ENCODE assay signal across 1 cellular context in genomic region chr12:101407438-101408345, GRCh38.
A peak's percentile ranks its signal among the peaks of the same experiment; 100 is the strongest.
TF ChIP-seq lines count a peak whose summit lies in the region.

Gene ARL1, minus strand, starts transcription at chr12:101407772. Its CDS starts 127 bp downstream, at chr12:101407645.

TF ChIP-seq in HepG2, 621 proteins besides CTCF, POLR2A, EP300 and RAD21 (continued from another document and continues in another):
- TF ChIP-seq ATF6 (CRISPR knock-in tag; conservative IDR thresholded peaks at IDR 0.05) (no peak; the same call in 1 of the 2 replicates), PREB (CRISPR knock-in tag; IDR thresholded peaks at IDR 0.05) (no peak), PBX2 (CRISPR knock-in tag; IDR thresholded peaks at IDR 0.05) (no peak), ZNF318 (CRISPR knock-in tag; IDR thresholded peaks at IDR 0.05) (no peak), ZFP82 (CRISPR knock-in tag; IDR thresholded peaks at IDR 0.05; ENCODE audit: borderline replicate concordance) (peak; percentile 54; the same call in 1 of the 2 replicates), TBX2 (CRISPR knock-in tag; IDR thresholded peaks at IDR 0.05; ENCODE audit: borderline replicate concordance) (peak; percentile 58), ZBTB40 (IDR thresholded peaks at IDR 0.05) (no peak), ZBTB40 (CRISPR knock-in tag; IDR thresholded peaks at IDR 0.05) (peak; percentile 63; the same call in 1 of the 2 replicates), REST (IDR thresholded peaks at IDR 0.05; ENCODE audit: borderline replicate concordance in 1 of 2, low read depth in 1 of 2, low read length in 2 of 2) (peak in 1 of 2 experiments; percentile 29; a peak in 1 of 4 replicates), GABPB1 (CRISPR knock-in tag; IDR thresholded peaks at IDR 0.05) (peak; percentile 80), ZNF773 (CRISPR knock-in tag; IDR thresholded peaks at IDR 0.05; ENCODE audit: borderline replicate concordance) (peak; percentile 17; the same call in 1 of the 2 replicates), ZNF460 (CRISPR knock-in tag; IDR thresholded peaks at IDR 0.05; ENCODE audit: borderline replicate concordance) (no peak), NAIF1 (CRISPR knock-in tag; IDR thresholded peaks at IDR 0.05; ENCODE audit: borderline replicate concordance) (peak; percentile 72; the same call in 1 of the 2 replicates), TEAD3 (CRISPR knock-in tag; optimal IDR thresholded peaks at IDR 0.05; ENCODE audit: borderline replicate concordance) (no peak), CHD2 (IDR thresholded peaks at IDR 0.05; ENCODE audit: low read depth, low read length) (no peak), MED8 (CRISPR knock-in tag; IDR thresholded peaks at IDR 0.05; ENCODE audit: insufficient replicate concordance) (peak; percentile 82), ZNF136 (CRISPR knock-in tag; IDR thresholded peaks at IDR 0.05; ENCODE audit: low read depth) (no peak; the same call in 1 of the 2 replicates), SRSF9 (IDR thresholded peaks at IDR 0.05; ENCODE audit: borderline replicate concordance, insufficient read depth, low read depth, low read length, poor library complexity, severe bottlenecking) (no peak), GATAD1 (CRISPR knock-in tag; IDR thresholded peaks at IDR 0.05) (peak; percentile 94), ZNF569 (CRISPR knock-in tag; IDR thresholded peaks at IDR 0.05; ENCODE audit: borderline replicate concordance) (no peak; the same call in 1 of the 2 replicates), ZNF782 (CRISPR knock-in tag; IDR thresholded peaks at IDR 0.05; ENCODE audit: borderline replicate concordance) (peak; percentile 44; the same call in 1 of the 2 replicates), ZNF543 (CRISPR knock-in tag; IDR thresholded peaks at IDR 0.05) (no peak), CBX2 (IDR thresholded peaks at IDR 0.05; ENCODE audit: low read depth, low read length) (peak; percentile 58; the same call in 1 of the 2 replicates), CBX2 (CRISPR knock-in tag; IDR thresholded peaks at IDR 0.05; ENCODE audit: low read depth) (no peak), ZNF256 (CRISPR knock-in tag; conservative IDR thresholded peaks at IDR 0.05) (peak; percentile 63; the same call in 1 of the 2 replicates), ZNF484 (CRISPR knock-in tag; IDR thresholded peaks at IDR 0.05; ENCODE audit: borderline replicate concordance, low read depth) (no peak), ZNF772 (CRISPR knock-in tag; IDR thresholded peaks at IDR 0.05) (peak; percentile 20; the same call in 1 of the 2 replicates), BRD4 (CRISPR knock-in tag; IDR thresholded peaks at IDR 0.05) (0 out of 2 replicates have a peak, but pooled peaks have one; percentile 47)
